Comparison of ENCODE assay signal across 23 cellular contexts in genomic region chr3:56573501-56573900, GRCh38.
"Had no signal": no experiment of that assay in that cellular context is flagged by ENCODE, and none has a peak within 500 bp of the region (broad histone marks: within the 10 kb centered on the region; RNA-seq: fewer than 3 reads in every experiment).

No MANE protein-coding gene starts in this region.

- ATAC-seq: K562, Panc1, PC-3, Right ventricle myocardium inferior, SK-N-SH treated with all-trans-retinoic acid at 6 μM for 48 hours had no signal

- H3K9ac ChIP-seq: KMS-11 had no signal

- H3K27me3 ChIP-seq: SJCRH30 had no signal

- H3K4me1 ChIP-seq: SJCRH30 had no signal

- H3K27ac ChIP-seq: HL-60, KMS-11, SJCRH30 had no signal

- H3K4me2 ChIP-seq: KMS-11 had no signal

- DNase-seq: Kasumi-1, MV-4-11, NCI-H1048, NCI-H1105, NCI-H1417, NCI-H1436 treated with DMSO at 0.1 percent for 48 hours, NCI-H1694, NCI-H187 treated with DMSO at 0.1 percent for 48 hours, NCI-H2029 treated with DMSO at 0.1 percent for 48 hours, NCI-H2171 treated with DMSO at 0.1 percent for 48 hours, NCI-H345, NCI-H446 treated with DMSO at 0.1 percent for 48 hours, NCI-H510A treated with DMSO at 0.1 percent for 48 hours, NCI-H526, PC-3, SHP77 treated with DMSO at 0.1 percent for 48 hours, SJCRH30 had no signal

- H3K9me3 ChIP-seq: SJCRH30 had no signal

- H3K4me3 ChIP-seq: K562, SJCRH30 had no signal
